ENCODE assay signal across 1 cellular context in the genomic region with DNA sequence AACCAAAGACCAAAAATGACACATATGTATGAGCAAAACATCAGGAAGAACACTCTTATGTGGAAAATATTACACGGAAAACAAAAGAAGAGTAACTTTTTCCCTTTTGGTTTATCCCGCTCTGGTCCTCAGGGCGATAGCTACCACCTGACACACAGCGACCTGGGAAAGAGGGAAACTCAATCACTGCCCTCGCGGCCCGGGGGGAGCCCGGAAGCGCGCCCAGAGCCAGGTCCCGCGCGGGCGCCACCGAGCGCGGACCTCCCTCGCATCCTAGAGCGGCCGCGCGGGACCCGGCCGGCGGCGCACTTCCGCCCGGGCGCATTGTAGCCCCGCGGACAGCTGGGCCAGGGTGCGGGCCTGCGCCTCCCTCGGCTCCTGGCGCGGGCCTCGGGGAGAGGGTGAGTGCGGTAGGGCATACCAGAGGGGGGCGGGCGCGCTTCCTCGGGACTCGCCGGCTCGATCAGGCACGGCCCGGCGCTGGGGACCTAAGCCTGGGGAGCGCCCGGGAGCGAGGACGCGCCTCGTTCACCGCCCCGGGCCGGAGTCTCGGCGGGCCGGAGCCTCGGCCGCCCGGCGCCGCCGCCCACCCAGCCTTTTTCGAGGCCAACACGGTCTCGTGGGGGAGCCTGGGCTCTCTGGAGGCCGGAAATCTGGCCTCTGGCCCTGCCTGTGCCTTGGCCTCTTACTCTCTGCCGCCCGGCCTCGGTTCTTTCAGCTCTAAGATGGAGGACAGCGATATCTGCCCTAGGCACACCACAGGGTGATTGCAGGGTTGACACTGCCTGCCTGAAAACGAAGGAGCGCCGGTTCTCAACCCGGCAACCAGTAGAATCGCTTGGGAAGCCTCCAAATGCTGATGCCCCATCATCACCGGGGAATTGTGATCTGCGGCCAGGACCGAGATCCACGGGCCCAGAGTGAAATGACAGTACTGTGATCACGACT.
TF ChIP-seq lines count a peak whose summit lies in the region.

A gene with protein sequence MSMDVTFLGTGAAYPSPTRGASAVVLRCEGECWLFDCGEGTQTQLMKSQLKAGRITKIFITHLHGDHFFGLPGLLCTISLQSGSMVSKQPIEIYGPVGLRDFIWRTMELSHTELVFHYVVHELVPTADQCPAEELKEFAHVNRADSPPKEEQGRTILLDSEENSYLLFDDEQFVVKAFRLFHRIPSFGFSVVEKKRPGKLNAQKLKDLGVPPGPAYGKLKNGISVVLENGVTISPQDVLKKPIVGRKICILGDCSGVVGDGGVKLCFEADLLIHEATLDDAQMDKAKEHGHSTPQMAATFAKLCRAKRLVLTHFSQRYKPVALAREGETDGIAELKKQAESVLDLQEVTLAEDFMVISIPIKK (plus strand): TSS at position 327 of the 948 bp plus-strand sequence. CDS start 6,365 bp downstream, outside the sequence.

TF ChIP-seq in GM12878, 131 proteins besides CTCF, POLR2A, EP300 and RAD21 (continued from another document and continues in another):
- TF ChIP-seq, protein P1, sequence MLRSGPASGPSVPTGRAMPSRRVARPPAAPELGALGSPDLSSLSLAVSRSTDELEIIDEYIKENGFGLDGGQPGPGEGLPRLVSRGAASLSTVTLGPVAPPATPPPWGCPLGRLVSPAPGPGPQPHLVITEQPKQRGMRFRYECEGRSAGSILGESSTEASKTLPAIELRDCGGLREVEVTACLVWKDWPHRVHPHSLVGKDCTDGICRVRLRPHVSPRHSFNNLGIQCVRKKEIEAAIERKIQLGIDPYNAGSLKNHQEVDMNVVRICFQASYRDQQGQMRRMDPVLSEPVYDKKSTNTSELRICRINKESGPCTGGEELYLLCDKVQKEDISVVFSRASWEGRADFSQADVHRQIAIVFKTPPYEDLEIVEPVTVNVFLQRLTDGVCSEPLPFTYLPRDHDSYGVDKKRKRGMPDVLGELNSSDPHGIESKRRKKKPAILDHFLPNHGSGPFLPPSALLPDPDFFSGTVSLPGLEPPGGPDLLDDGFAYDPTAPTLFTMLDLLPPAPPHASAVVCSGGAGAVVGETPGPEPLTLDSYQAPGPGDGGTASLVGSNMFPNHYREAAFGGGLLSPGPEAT (IDR thresholded peaks at IDR 0.05; ENCODE audit: low read depth) = 0 out of 2 replicates have a peak, but pooled peaks have one; percentile 10
- TF ChIP-seq EGR1 (IDR thresholded peaks at IDR 0.05; ENCODE audit: borderline replicate concordance in 1 of 2, low read depth in 2 of 2, low read length in 2 of 2) (peak in 1 of 2 experiments; percentile 64; a peak in 2 of 3 replicates), POLR2AphosphoS5 (IDR thresholded peaks at IDR 0.05; ENCODE audit: low read length) (peak; percentile 91), ETV6 (conservative IDR thresholded peaks at IDR 0.05 in 1 of 2, IDR thresholded peaks at IDR 0.05 in 1 of 2; ENCODE audit: borderline replicate concordance in 1 of 2, low read depth in 1 of 2) (0 out of 4 replicates have a peak, but pooled peaks of 1 of the 2 experiments have one; percentile 16), ZNF217 (IDR thresholded peaks at IDR 0.05) (0 out of 2 replicates have a peak, but pooled peaks have one; percentile 74), BCL11A (IDR thresholded peaks at IDR 0.05; ENCODE audit: low read depth, low read length) (no peak), MXI1 (IDR thresholded peaks at IDR 0.05; ENCODE audit: low read depth, low read length) (peak; percentile 69), SMARCA5 (IDR thresholded peaks at IDR 0.05) (peak; percentile 85; the same call in 1 of the 2 replicates), JUNB (IDR thresholded peaks at IDR 0.05) (no peak), CHD1 (IDR thresholded peaks at IDR 0.05; ENCODE audit: low read depth, low read length) (no peak), TCF3 (IDR thresholded peaks at IDR 0.05; ENCODE audit: borderline replicate concordance, insufficient read depth, low read depth, low read length) (peak; percentile 88), HDGF (IDR thresholded peaks at IDR 0.05) (no peak), CREM (IDR thresholded peaks at IDR 0.05; ENCODE audit: low read depth) (no peak), RB1 (IDR thresholded peaks at IDR 0.05; ENCODE audit: borderline replicate concordance) (peak; percentile 93; the same call in 1 of the 2 replicates), FOXM1 (IDR thresholded peaks at IDR 0.05; ENCODE audit: low read depth, low read length) (no peak), SREBF2 (IDR thresholded peaks at IDR 0.05; ENCODE audit: low read length) (no peak), MYC (IDR thresholded peaks at IDR 0.05; ENCODE audit: insufficient read depth, insufficient read length, insufficient replicate concordance, low read length, severe bottlenecking) (no peak), ZSCAN29 (IDR thresholded peaks at IDR 0.05) (0 out of 2 replicates have a peak, but pooled peaks have one; percentile 57), ZNF207 (IDR thresholded peaks at IDR 0.05; ENCODE audit: borderline replicate concordance) (peak; percentile 81; the same call in 1 of the 2 replicates), ASH2L (IDR thresholded peaks at IDR 0.05; ENCODE audit: borderline replicate concordance, low read depth) (peak; percentile 88; the same call in 1 of the 2 replicates), EZH2 (IDR thresholded peaks at IDR 0.05; ENCODE audit: borderline replicate concordance, control insufficient read depth, low read depth, low read length) (no peak), CHD2 (IDR thresholded peaks at IDR 0.05; ENCODE audit: borderline replicate concordance, low read depth, low read length) (peak; percentile 16; the same call in 1 of the 2 replicates), PML (IDR thresholded peaks at IDR 0.05; ENCODE audit: low read length) (peak; percentile 78; the same call in 1 of the 2 replicates), HCFC1 (IDR thresholded peaks at IDR 0.05; ENCODE audit: low read length) (0 out of 2 replicates have a peak, but pooled peaks have one; percentile 57), HDAC6 (IDR thresholded peaks at IDR 0.05; ENCODE audit: unreplicated experiment) (peak; percentile 53), SMC3 (IDR thresholded peaks at IDR 0.05; ENCODE audit: borderline replicate concordance, low read length) (no peak), DPF2 (IDR thresholded peaks at IDR 0.05) (peak; percentile 87)
- TF ChIP-seq, protein P2, sequence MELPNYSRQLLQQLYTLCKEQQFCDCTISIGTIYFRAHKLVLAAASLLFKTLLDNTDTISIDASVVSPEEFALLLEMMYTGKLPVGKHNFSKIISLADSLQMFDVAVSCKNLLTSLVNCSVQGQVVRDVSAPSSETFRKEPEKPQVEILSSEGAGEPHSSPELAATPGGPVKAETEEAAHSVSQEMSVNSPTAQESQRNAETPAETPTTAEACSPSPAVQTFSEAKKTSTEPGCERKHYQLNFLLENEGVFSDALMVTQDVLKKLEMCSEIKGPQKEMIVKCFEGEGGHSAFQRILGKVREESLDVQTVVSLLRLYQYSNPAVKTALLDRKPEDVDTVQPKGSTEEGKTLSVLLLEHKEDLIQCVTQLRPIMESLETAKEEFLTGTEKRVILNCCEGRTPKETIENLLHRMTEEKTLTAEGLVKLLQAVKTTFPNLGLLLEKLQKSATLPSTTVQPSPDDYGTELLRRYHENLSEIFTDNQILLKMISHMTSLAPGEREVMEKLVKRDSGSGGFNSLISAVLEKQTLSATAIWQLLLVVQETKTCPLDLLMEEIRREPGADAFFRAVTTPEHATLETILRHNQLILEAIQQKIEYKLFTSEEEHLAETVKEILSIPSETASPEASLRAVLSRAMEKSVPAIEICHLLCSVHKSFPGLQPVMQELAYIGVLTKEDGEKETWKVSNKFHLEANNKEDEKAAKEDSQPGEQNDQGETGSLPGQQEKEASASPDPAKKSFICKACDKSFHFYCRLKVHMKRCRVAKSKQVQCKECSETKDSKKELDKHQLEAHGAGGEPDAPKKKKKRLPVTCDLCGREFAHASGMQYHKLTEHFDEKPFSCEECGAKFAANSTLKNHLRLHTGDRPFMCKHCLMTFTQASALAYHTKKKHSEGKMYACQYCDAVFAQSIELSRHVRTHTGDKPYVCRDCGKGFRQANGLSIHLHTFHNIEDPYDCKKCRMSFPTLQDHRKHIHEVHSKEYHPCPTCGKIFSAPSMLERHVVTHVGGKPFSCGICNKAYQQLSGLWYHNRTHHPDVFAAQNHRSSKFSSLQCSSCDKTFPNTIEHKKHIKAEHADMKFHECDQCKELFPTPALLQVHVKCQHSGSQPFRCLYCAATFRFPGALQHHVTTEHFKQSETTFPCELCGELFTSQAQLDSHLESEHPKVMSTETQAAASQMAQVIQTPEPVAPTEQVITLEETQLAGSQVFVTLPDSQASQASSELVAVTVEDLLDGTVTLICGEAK (IDR thresholded peaks at IDR 0.05; ENCODE audit: borderline replicate concordance) = peak; percentile 31; the same call in 1 of the 2 replicates
- TF ChIP-seq, protein P3, sequence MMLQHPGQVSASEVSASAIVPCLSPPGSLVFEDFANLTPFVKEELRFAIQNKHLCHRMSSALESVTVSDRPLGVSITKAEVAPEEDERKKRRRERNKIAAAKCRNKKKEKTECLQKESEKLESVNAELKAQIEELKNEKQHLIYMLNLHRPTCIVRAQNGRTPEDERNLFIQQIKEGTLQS (IDR thresholded peaks at IDR 0.05; ENCODE audit: borderline replicate concordance, extremely low read depth, low read depth, low read length) = no peak
- TF ChIP-seq, protein P4, sequence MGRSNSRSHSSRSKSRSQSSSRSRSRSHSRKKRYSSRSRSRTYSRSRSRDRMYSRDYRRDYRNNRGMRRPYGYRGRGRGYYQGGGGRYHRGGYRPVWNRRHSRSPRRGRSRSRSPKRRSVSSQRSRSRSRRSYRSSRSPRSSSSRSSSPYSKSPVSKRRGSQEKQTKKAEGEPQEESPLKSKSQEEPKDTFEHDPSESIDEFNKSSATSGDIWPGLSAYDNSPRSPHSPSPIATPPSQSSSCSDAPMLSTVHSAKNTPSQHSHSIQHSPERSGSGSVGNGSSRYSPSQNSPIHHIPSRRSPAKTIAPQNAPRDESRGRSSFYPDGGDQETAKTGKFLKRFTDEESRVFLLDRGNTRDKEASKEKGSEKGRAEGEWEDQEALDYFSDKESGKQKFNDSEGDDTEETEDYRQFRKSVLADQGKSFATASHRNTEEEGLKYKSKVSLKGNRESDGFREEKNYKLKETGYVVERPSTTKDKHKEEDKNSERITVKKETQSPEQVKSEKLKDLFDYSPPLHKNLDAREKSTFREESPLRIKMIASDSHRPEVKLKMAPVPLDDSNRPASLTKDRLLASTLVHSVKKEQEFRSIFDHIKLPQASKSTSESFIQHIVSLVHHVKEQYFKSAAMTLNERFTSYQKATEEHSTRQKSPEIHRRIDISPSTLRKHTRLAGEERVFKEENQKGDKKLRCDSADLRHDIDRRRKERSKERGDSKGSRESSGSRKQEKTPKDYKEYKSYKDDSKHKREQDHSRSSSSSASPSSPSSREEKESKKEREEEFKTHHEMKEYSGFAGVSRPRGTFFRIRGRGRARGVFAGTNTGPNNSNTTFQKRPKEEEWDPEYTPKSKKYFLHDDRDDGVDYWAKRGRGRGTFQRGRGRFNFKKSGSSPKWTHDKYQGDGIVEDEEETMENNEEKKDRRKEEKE (IDR thresholded peaks at IDR 0.05) = 0 out of 2 replicates have a peak, but pooled peaks have one; percentile 34
- TF ChIP-seq, protein P5, sequence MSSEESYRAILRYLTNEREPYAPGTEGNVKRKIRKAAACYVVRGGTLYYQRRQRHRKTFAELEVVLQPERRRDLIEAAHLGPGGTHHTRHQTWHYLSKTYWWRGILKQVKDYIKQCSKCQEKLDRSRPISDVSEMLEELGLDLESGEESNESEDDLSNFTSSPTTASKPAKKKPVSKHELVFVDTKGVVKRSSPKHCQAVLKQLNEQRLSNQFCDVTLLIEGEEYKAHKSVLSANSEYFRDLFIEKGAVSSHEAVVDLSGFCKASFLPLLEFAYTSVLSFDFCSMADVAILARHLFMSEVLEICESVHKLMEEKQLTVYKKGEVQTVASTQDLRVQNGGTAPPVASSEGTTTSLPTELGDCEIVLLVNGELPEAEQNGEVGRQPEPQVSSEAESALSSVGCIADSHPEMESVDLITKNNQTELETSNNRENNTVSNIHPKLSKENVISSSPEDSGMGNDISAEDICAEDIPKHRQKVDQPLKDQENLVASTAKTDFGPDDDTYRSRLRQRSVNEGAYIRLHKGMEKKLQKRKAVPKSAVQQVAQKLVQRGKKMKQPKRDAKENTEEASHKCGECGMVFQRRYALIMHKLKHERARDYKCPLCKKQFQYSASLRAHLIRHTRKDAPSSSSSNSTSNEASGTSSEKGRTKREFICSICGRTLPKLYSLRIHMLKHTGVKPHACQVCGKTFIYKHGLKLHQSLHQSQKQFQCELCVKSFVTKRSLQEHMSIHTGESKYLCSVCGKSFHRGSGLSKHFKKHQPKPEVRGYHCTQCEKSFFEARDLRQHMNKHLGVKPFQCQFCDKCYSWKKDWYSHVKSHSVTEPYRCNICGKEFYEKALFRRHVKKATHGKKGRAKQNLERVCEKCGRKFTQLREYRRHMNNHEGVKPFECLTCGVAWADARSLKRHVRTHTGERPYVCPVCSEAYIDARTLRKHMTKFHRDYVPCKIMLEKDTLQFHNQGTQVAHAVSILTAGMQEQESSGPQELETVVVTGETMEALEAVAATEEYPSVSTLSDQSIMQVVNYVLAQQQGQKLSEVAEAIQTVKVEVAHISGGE (CRISPR knock-in tag; IDR thresholded peaks at IDR 0.05) = peak; percentile 72
- TF ChIP-seq, protein P6, sequence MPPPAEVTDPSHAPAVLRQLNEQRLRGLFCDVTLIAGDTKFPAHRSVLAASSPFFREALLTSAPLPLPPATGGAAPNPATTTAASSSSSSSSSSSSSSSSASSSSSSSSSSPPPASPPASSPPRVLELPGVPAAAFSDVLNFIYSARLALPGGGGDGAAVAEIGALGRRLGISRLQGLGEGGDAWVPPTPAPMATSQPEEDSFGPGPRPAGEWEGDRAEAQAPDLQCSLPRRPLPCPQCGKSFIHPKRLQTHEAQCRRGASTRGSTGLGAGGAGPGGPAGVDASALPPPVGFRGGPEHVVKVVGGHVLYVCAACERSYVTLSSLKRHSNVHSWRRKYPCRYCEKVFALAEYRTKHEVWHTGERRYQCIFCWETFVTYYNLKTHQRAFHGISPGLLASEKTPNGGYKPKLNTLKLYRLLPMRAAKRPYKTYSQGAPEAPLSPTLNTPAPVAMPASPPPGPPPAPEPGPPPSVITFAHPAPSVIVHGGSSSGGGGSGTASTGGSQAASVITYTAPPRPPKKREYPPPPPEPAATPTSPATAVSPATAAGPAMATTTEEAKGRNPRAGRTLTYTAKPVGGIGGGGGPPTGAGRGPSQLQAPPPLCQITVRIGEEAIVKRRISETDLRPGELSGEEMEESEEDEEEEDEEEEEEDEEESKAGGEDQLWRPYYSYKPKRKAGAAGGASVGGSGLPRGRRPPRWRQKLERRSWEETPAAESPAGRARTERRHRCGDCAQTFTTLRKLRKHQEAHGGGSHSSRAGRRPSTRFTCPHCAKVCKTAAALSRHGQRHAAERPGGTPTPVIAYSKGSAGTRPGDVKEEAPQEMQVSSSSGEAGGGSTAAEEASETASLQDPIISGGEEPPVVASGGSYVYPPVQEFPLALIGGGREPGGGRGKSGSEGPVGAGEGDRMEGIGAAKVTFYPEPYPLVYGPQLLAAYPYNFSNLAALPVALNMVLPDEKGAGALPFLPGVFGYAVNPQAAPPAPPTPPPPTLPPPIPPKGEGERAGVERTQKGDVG (CRISPR knock-in tag; IDR thresholded peaks at IDR 0.05) = no peak
- TF ChIP-seq, protein P7, sequence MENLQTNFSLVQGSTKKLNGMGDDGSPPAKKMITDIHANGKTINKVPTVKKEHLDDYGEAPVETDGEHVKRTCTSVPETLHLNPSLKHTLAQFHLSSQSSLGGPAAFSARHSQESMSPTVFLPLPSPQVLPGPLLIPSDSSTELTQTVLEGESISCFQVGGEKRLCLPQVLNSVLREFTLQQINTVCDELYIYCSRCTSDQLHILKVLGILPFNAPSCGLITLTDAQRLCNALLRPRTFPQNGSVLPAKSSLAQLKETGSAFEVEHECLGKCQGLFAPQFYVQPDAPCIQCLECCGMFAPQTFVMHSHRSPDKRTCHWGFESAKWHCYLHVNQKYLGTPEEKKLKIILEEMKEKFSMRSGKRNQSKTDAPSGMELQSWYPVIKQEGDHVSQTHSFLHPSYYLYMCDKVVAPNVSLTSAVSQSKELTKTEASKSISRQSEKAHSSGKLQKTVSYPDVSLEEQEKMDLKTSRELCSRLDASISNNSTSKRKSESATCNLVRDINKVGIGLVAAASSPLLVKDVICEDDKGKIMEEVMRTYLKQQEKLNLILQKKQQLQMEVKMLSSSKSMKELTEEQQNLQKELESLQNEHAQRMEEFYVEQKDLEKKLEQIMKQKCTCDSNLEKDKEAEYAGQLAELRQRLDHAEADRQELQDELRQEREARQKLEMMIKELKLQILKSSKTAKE (IDR thresholded peaks at IDR 0.05; ENCODE audit: low read depth, poor library complexity, severe bottlenecking) = no peak
